In genomic region chr9:37438359-37438758, GRCh38 we compare ENCODE assay signal across 2 cellular contexts.
TF ChIP-seq lines count a peak whose summit lies in the region.

No MANE protein-coding gene starts in this region.

TF ChIP-seq in GM12878, 131 proteins besides CTCF, POLR2A, EP300 and RAD21:
- TF ChIP-seq POLR2AphosphoS5 (IDR thresholded peaks at IDR 0.05; ENCODE audit: low read length) (0 out of 2 replicates have a peak, but pooled peaks have one; percentile 40), EGR1 (IDR thresholded peaks at IDR 0.05; ENCODE audit: borderline replicate concordance in 1 of 2, low read depth in 2 of 2, low read length in 2 of 2) (no peak), NFYA (IDR thresholded peaks at IDR 0.05; ENCODE audit: borderline replicate concordance, low read depth, low read length) (no peak), KDM1A (IDR thresholded peaks at IDR 0.05; ENCODE audit: borderline replicate concordance) (no peak)
- TF ChIP-seq, protein P1, sequence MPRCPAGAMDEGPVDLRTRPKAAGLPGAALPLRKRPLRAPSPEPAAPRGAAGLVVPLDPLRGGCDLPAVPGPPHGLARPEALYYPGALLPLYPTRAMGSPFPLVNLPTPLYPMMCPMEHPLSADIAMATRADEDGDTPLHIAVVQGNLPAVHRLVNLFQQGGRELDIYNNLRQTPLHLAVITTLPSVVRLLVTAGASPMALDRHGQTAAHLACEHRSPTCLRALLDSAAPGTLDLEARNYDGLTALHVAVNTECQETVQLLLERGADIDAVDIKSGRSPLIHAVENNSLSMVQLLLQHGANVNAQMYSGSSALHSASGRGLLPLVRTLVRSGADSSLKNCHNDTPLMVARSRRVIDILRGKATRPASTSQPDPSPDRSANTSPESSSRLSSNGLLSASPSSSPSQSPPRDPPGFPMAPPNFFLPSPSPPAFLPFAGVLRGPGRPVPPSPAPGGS (IDR thresholded peaks at IDR 0.05; ENCODE audit: borderline replicate concordance, insufficient read depth, low read depth, low read length, poor library complexity, severe bottlenecking), result no peak
TF ChIP-seq in GM12878: peak in this region for 1.

TF ChIP-seq in H1, 55 proteins besides CTCF, POLR2A, EP300 and RAD21:
- TF ChIP-seq EGR1 (IDR thresholded peaks at IDR 0.05; ENCODE audit: borderline replicate concordance, low read depth, low read length) (no peak), YY1 (IDR thresholded peaks at IDR 0.05; ENCODE audit: low read depth, low read length) (no peak), CHD1 (IDR thresholded peaks at IDR 0.05; ENCODE audit: low read depth, low read length) (no peak), ATF2 (IDR thresholded peaks at IDR 0.05; ENCODE audit: low read length) (no peak), NRF1 (IDR thresholded peaks at IDR 0.05; ENCODE audit: low read depth, low read length) (no peak)
